Comparison of ENCODE assay signal across 26 cellular contexts in the genomic region with DNA sequence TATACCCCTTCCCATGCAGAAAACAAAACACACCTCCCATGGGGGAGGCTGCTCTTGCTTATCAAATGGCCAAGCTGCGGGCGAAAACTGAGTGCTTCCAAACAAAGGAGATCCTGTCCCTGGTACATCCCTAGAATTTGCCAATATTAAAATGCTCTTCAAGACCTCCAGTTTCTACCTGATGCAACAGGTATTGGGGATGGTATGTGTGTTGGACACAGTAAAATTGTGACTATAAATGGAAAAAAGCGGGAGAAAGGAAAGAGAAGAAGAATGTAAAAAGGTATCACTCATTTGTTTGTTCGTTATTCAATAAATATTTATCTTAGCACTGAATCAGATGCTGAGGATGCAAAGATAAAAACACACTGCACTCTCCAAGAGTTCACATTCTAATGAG.
"Had no signal": no experiment of that assay in that cellular context is flagged by ENCODE, and none has a peak within 500 bp of the region (broad histone marks: within the 10 kb centered on the region; RNA-seq: fewer than 3 reads in every experiment).

No MANE protein-coding gene starts in this region.

- DNase-seq: naive thymus-derived CD8-positive, alpha-beta T cell; nephron progenitor cell; nucleus accumbens; pancreas; psoas muscle; right cardiac atrium; right lobe of liver; sigmoid colon; small intestine; stimulated activated CD4-positive, alpha-beta T cell treated with anti-CD3 and anti-CD28 coated beads, Interleukin-15, amount 100 ng/mL, for 24 hours; stimulated activated CD4-positive, alpha-beta T cell treated with anti-CD3 and anti-CD28 coated beads, Interleukin-2, amount 100 ng/mL, for 24 hours; stimulated activated CD4-positive, alpha-beta T cell treated with anti-CD3 and anti-CD28 coated beads, Interleukin-2, amount 100 ng/mL, for 48 hours; stimulated activated CD4-positive, alpha-beta T cell treated with anti-CD3 and anti-CD28 coated beads, Interleukin-4, amount 100 ng/mL, for 24 hours; stimulated activated naive B cell treated with anti-CD40 and anti-IgM and Interleukin-4, amounts not matched to agents 10 μg/mL and 1 μg/mL and 100 μg/mL, for 72 hours; stimulated activated naive CD4-positive, alpha-beta T cell treated with Interleukin-2 at 50 U/mL for 16 hours; stomach; thyroid gland; trophoblast cell; upper lobe of left lung had no signal

- H3K9me3 ChIP-seq: neutrophil, pancreas, psoas muscle, right lobe of liver, sigmoid colon, stomach, thoracic aorta, thyroid gland, tibial nerve, upper lobe of left lung, vagina had no signal

- H3K4me3 Mint-ChIP-seq: naive thymus-derived CD8-positive, alpha-beta T cell; natural killer cell treated with Interleukin-12 subunit alpha and Interleukin-12 subunit beta and Interleukin-15 and Interleukin-18, amount 100 ng/mL, for 72 hours; nephron progenitor cell; neural crest cell; stimulated activated effector memory CD8-positive, alpha-beta T cell treated with anti-CD3 and anti-CD28 coated beads, Interleukin-12 subunit alpha, Interleukin-12 subunit beta, amount 100 ng/mL, for 72 hours; stimulated activated naive B cell treated with anti-CD40 and anti-IgM and Interleukin-4, amounts not matched to agents 10 μg/mL and 1 μg/mL and 100 μg/mL, for 72 hours had no signal

- H3K27me3 Mint-ChIP-seq: naive thymus-derived CD8-positive, alpha-beta T cell; natural killer cell treated with Interleukin-12 subunit alpha and Interleukin-12 subunit beta and Interleukin-15 and Interleukin-18, amount 100 ng/mL, for 72 hours; stimulated activated naive B cell treated with anti-CD40 and anti-IgM and Interleukin-4, amounts not matched to agents 10 μg/mL and 1 μg/mL and 100 μg/mL, for 72 hours had no signal

- H3K27ac ChIP-seq: neutrophil, pancreas, psoas muscle, right lobe of liver, sigmoid colon, stomach, thoracic aorta, thyroid gland, tibial nerve, upper lobe of left lung, vagina had no signal

- H3K4me3 ChIP-seq: pancreas, psoas muscle, right lobe of liver, sigmoid colon, stomach, thoracic aorta, thyroid gland, tibial nerve, upper lobe of left lung, vagina had no signal

- H3K9me3 Mint-ChIP-seq: naive thymus-derived CD8-positive, alpha-beta T cell; natural killer cell treated with Interleukin-12 subunit alpha and Interleukin-12 subunit beta and Interleukin-15 and Interleukin-18, amount 100 ng/mL, for 72 hours; nephron progenitor cell; neural crest cell; stimulated activated effector memory CD8-positive, alpha-beta T cell treated with anti-CD3 and anti-CD28 coated beads, Interleukin-12 subunit alpha, Interleukin-12 subunit beta, amount 100 ng/mL, for 72 hours; stimulated activated naive B cell treated with anti-CD40 and anti-IgM and Interleukin-4, amounts not matched to agents 10 μg/mL and 1 μg/mL and 100 μg/mL, for 72 hours had no signal

- H3K27me3 ChIP-seq: neutrophil, pancreas, right lobe of liver, sigmoid colon, stomach, thyroid gland, tibial nerve, upper lobe of left lung, vagina had no signal

- ATAC-seq: naive thymus-derived CD8-positive, alpha-beta T cell; natural killer cell treated with Interleukin-12 subunit alpha and Interleukin-12 subunit beta and Interleukin-15 and Interleukin-18, amount 100 ng/mL, for 72 hours; pancreas; psoas muscle; right cardiac atrium; stimulated activated effector memory CD8-positive, alpha-beta T cell treated with anti-CD3 and anti-CD28 coated beads, Interleukin-12 subunit alpha, Interleukin-12 subunit beta, amount 100 ng/mL, for 72 hours; stimulated activated naive B cell treated with anti-CD40 and anti-IgM and Interleukin-4, amounts not matched to agents 10 μg/mL and 1 μg/mL and 100 μg/mL, for 72 hours had no signal

- H3K4me1 ChIP-seq: pancreas, right lobe of liver, thyroid gland, vagina had no signal

- H3K27ac Mint-ChIP-seq: natural killer cell treated with Interleukin-12 subunit alpha and Interleukin-12 subunit beta and Interleukin-15 and Interleukin-18, amount 100 ng/mL, for 72 hours; nephron progenitor cell; stimulated activated effector memory CD8-positive, alpha-beta T cell treated with anti-CD3 and anti-CD28 coated beads, Interleukin-12 subunit alpha, Interleukin-12 subunit beta, amount 100 ng/mL, for 72 hours; stimulated activated naive B cell treated with anti-CD40 and anti-IgM and Interleukin-4, amounts not matched to agents 10 μg/mL and 1 μg/mL and 100 μg/mL, for 72 hours had no signal
